Comparison of ENCODE assay signal across 12 cellular contexts in the genomic region with DNA sequence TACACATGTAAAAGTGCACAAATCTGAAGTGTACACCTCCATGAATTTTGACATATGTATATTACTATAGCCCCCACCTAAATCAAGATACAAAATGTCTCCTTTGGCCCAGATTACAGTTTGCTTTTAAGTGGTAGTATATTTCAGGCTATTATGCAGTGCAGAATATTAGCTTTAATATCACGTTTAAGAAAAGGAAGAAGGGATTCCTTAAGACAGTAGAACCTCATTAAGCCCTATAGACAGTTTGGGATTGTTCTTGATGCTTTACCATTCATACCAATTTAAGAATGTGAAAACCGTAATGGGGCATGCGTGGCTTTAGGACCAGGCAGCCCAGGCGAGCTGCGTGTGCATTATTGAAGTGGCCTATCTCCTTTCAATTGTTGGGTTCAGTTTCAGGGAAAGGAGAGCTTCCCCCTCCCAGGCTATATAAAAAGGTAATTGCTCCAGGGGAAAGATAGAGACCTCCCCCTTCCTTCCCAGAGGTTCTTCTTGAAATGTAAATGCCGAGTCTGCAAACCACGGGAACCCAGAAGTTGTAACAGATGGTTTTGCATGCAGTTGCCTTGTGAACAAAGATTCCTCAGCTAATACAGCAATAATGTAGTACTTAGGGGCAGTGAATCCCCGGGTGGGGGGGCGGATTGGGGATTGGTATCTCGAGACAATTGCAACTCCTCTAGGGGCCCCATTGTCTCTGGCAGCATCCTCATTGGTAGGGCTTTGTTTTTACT.
DNase-seq lines count a peak whose midpoint lies in the region; ATAC-seq, FAIRE-seq and TF ChIP-seq lines count a peak whose summit lies in the region.
"Had no signal": no experiment of that assay in that cellular context is flagged by ENCODE, and none has a peak within 500 bp of the region (broad histone marks: within the 10 kb centered on the region; RNA-seq: fewer than 3 reads in every experiment).

No MANE protein-coding gene starts in this region.

- POLR2A ChIA-PET in GM10248 (lab: Yijun Ruan, JAX): no interaction called here

- H3K27me3 ChIP-seq in HUES6 (ENCODE audit: control insufficient read depth, insufficient read depth, low read length) (peaks cover 78% of the 10 kb centered on the region), subcutaneous abdominal adipose tissue (ENCODE audit: control insufficient read depth in 5 of 5, insufficient read depth in 4 of 5, low read length in 5 of 5) (no peaks in the 10 kb centered on the region)

- H3K9ac ChIP-seq in HUES6 (ENCODE audit: low read length) (no peak overlapping the region), kidney (ENCODE audit: low read length in 2 of 2) (peak overlapping the region; percentile 20 to 64), subcutaneous abdominal adipose tissue (ENCODE audit: low read length in 5 of 5) (peak overlapping the region in 4 of 5 donors; percentile 26 to 69 (median 52))

- intact Hi-C loops in kidney (cut with DNase I): no loop called here

- TF ChIP-seq CTCF in kidney (IDR thresholded peaks at IDR 0.05; ENCODE audit: borderline replicate concordance, extremely low read depth, insufficient read depth) (no peak), GM10248 (IDR thresholded peaks at IDR 0.05; ENCODE audit: control extremely low read depth, extremely low read depth, low read depth, missing control alignments) (no peak)

- H3K9me3 ChIP-seq in HUES6 (ENCODE audit: control insufficient read depth, insufficient read depth, low read depth, low read length) (no peaks in the 10 kb centered on the region), kidney (ENCODE audit: control insufficient read depth in 1 of 2, low read length in 2 of 2) (no peaks in the 10 kb centered on the region), subcutaneous abdominal adipose tissue (ENCODE audit: control insufficient read depth in 5 of 5, low read length in 5 of 5) (no peaks in the 10 kb centered on the region)

- H3K36me3 ChIP-seq in HUES6 (ENCODE audit: control insufficient read depth, insufficient read depth, low read length) (no peaks in the 10 kb centered on the region), kidney (ENCODE audit: control insufficient read depth in 1 of 2, insufficient read depth in 2 of 2, low read length in 2 of 2) (no peaks in the 10 kb centered on the region), subcutaneous abdominal adipose tissue (ENCODE audit: control insufficient read depth in 5 of 5, insufficient read depth in 5 of 5, low read length in 5 of 5) (peaks cover 0 to 7% (median 0%) of the 10 kb centered on the region in 5 donors)

- no peak for FAIRE-seq in kidney (lab: Jason Lieb, UNC)
- FAIRE-seq: islet of Langerhans had no signal

- peak overlapping the region; percentile 76 for H3K4me3 ChIP-seq in HUES6 (ENCODE audit: low read depth, low read length)
- H3K4me3 ChIP-seq in kidney (ENCODE audit: low read length in 2 of 2): peak overlapping the region; percentile 85 to 88
- H3K4me3 ChIP-seq in subcutaneous abdominal adipose tissue (ENCODE audit: low read depth in 1 of 5, low read length in 5 of 5): peak overlapping the region; percentile 76 to 98 (median 88)

- CTCF ChIA-PET in GM10248 (lab: Yijun Ruan, JAX): interaction anchor here (1.1 kb wide), 1 partner anchor 18 kb away, joined by 3 read pairs; no protein-coding TSS in a partner anchor

- no peak for ATAC-seq in HG02642 (IDR thresholded peaks at IDR 0.05; ENCODE audit: poor library complexity, unreplicated experiment)
- ATAC-seq: stimulated activated naive CD8-positive, alpha-beta T cell treated with anti-CD3 and anti-CD28 coated beads, Interleukin-15, Interleukin-2, amounts not matched to agents 100 U/mL and 50 U/mL, for 24 hours had no signal

- H3K4me1 ChIP-seq in HUES6 (ENCODE audit: control insufficient read depth, insufficient read depth, low read length): peaks cover 47% of the 10 kb centered on the region
- peaks cover 22 to 26% of the 10 kb centered on the region in 2 donors for H3K4me1 ChIP-seq in kidney (ENCODE audit: control insufficient read depth in 1 of 2, insufficient read depth in 1 of 2, low read depth in 1 of 2, low read length in 2 of 2)
- peaks cover 21 to 59% (median 45%) of the 10 kb centered on the region in 5 donors for H3K4me1 ChIP-seq in subcutaneous abdominal adipose tissue (ENCODE audit: control insufficient read depth in 5 of 5, insufficient read depth in 5 of 5, low read length in 5 of 5)

- no peak for DNase-seq in kidney
- no peak for DNase-seq in activated gamma-delta T cell (lab: John Stamatoyannopoulos, UW)
- DNase-seq in GM10248 (ENCODE audit: extremely low spot score): no peak
- DNase-seq in ureter (ENCODE audit: low spot score): no peak
- DNase-seq: activated T-cell treated with anti-CD3 and anti-CD28 coated beads, Interleukin-2, amount 50 U/mL, for 48 hours; cortex of kidney; stimulated activated naive CD8-positive, alpha-beta T cell treated with anti-CD3 and anti-CD28 coated beads, Interleukin-15, Interleukin-2, amounts not matched to agents 100 U/mL and 50 U/mL, for 24 hours had no signal

- H3K27ac ChIP-seq in HUES6 (ENCODE audit: low read depth, low read length) (no peak overlapping the region), angular gyrus (ENCODE audit: low read depth, low read length) (peak overlapping the region; percentile 95), kidney (ENCODE audit: low read depth in 2 of 2, low read length in 2 of 2) (peak overlapping the region; percentile 77 to 88), subcutaneous abdominal adipose tissue (ENCODE audit: low read depth, low read length) (peak overlapping the region; percentile 90)
